8 cellular contexts compared by ENCODE assay signal in genomic region chr10:71319800-71320392, GRCh38. TPM values are rescaled to one million over a fixed set of nuclear protein-coding genes. Genes with fewer than 3 reads are reported as not detected.
DNase-seq lines count a peak whose midpoint lies in the region; ATAC-seq and TF ChIP-seq lines count a peak whose summit lies in the region.

No MANE protein-coding gene starts in this region.

- in situ Hi-C loops in gastrocnemius medialis (cut with MboI; ENCODE audit: low sequenced_read_pairs in 4 of 4), result loop anchor here (10.0 to 25.0 kb wide), 6 partner anchors 242 to 495 kb away; no protein-coding TSS in a partner anchor

- H3K4me2 ChIP-seq in fibroblast of lung (ENCODE audit: extremely low read depth, insufficient read depth, low read length), result peak overlapping the region; percentile 99

- intact Hi-C loops in gastrocnemius medialis (cut with DNase I; ENCODE audit: low total_unique reads), result loop anchor here (1.0 to 5.0 kb wide), 5 partner anchors 57 to 577 kb away; partner anchors contain the start of gene VSIR

- H3K27me3 ChIP-seq in Peyer's patch (no peaks in the 10 kb centered on the region), fibroblast of lung (ENCODE audit: control insufficient read depth, insufficient read depth, low read length) (no peaks in the 10 kb centered on the region), gastrocnemius medialis (no peaks in the 10 kb centered on the region)

- no peak for TF ChIP-seq POLR2A in Peyer's patch (IDR thresholded peaks at IDR 0.05)
- TF ChIP-seq POLR2A in gastrocnemius medialis (IDR thresholded peaks at IDR 0.05), result no peak

- H3K36me3 ChIP-seq in Peyer's patch, result no peaks in the 10 kb centered on the region
- H3K36me3 ChIP-seq in fibroblast of lung (ENCODE audit: control insufficient read depth, insufficient read depth, low read length), result no peaks in the 10 kb centered on the region
- peaks cover 0 to 5% of the 10 kb centered on the region in 2 donors for H3K36me3 ChIP-seq in gastrocnemius medialis

- no peak for TF ChIP-seq CTCF in Peyer's patch (IDR thresholded peaks at IDR 0.05)
- no peak for TF ChIP-seq CTCF in fibroblast of lung (conservative IDR thresholded peaks at IDR 0.05 in 1 of 2, IDR thresholded peaks at IDR 0.05 in 1 of 2; ENCODE audit: low read depth in 1 of 2, low read length in 2 of 2)
- no peak for TF ChIP-seq CTCF in gastrocnemius medialis (IDR thresholded peaks at IDR 0.05 in 4 of 5, conservative IDR thresholded peaks at IDR 0.05 in 1 of 5)

- no peaks in the 10 kb centered on the region for H4K20me1 ChIP-seq in fibroblast of lung (ENCODE audit: control insufficient read depth, extremely low read depth, insufficient read depth, low read length)

- ATAC-seq in GM19438 (IDR thresholded peaks at IDR 0.05; ENCODE audit: low read depth, unreplicated experiment), result peak; percentile 9
- ATAC-seq in gastrocnemius medialis, result no peak
- ATAC-seq in GM21723 (IDR thresholded peaks at IDR 0.05; ENCODE audit: unreplicated experiment), result no peak
- no peak for ATAC-seq in GM18861 (IDR thresholded peaks at IDR 0.05; ENCODE audit: unreplicated experiment)

- H3K79me2 ChIP-seq in fibroblast of lung (ENCODE audit: control insufficient read depth, insufficient read depth, low read length), result no peaks in the 10 kb centered on the region

- H3K4me1 ChIP-seq in Peyer's patch, result peaks cover 0 to 12% (median 4%) of the 10 kb centered on the region in 4 donors
- no peaks in the 10 kb centered on the region for H3K4me1 ChIP-seq in fibroblast of lung (ENCODE audit: control insufficient read depth, extremely low read depth, insufficient read depth, low read length)
- H3K4me1 ChIP-seq in gastrocnemius medialis, result peaks cover 0 to 9% of the 10 kb centered on the region in 2 donors

- H2AFZ ChIP-seq in fibroblast of lung (ENCODE audit: low read length), result peak overlapping the region; percentile 95

- H3K9me3 ChIP-seq in Peyer's patch, result no peaks in the 10 kb centered on the region
- H3K9me3 ChIP-seq in fibroblast of lung (ENCODE audit: control insufficient read depth, insufficient read depth, low read depth, low read length), result no peaks in the 10 kb centered on the region
- no peaks in the 10 kb centered on the region for H3K9me3 ChIP-seq in gastrocnemius medialis

- no peak overlapping the region for H3K9ac ChIP-seq in fibroblast of lung (ENCODE audit: insufficient read depth, low read length)

- H3K27ac ChIP-seq in Peyer's patch, result peak overlapping the region; percentile 63 to 89 (median 76)
- no peak overlapping the region for H3K27ac ChIP-seq in fibroblast of lung (ENCODE audit: insufficient read depth, low read length)
- peak overlapping the region in 3 of 4 donors; percentile 73 to 76 (median 73) for H3K27ac ChIP-seq in gastrocnemius medialis

- H3K4me3 ChIP-seq in Peyer's patch (peak overlapping the region; percentile 68 to 85 (median 77)), fibroblast of lung (replicated peaks in 1 of 4; ENCODE audit: control extremely low read depth in 1 of 4, insufficient read depth in 1 of 4, low read depth in 3 of 4, low read length in 4 of 4) (peak overlapping the region; percentile 55 to 77 (median 72)), gastrocnemius medialis (peak overlapping the region; percentile 64 to 83 (median 68))

- DNase-seq in Peyer's patch (no peak), fibroblast of lung (ENCODE audit: low read depth in 2 of 2) (no peak), gastrocnemius medialis (no peak), SKM-1 treated with dmso at 0.1 percent for 144 hours (lab: John Stamatoyannopoulos, UW; ENCODE audit: unreplicated experiment) (no peak)
- DNase-seq in activated CD4-positive, CD25-positive, alpha-beta regulatory T cell (lab: John Stamatoyannopoulos, UW), result no peak

RNA-seq across cellular contexts. Expression of gene SLC29A3, which starts 0.8 kb away (rescaled TPM):
- total RNA-seq in Peyer's patch (1 to 10 TPM in 3 of 4 donors, not detected in 1; 1.9 to 4.4 (median 2.8) TPM), fibroblast of lung (2.1 and 2.3 TPM in 2 replicates), gastrocnemius medialis (1 to 10 TPM in 3 of 4 donors, under 1 TPM in 1; 0.36 to 2.8 (median 2.0) TPM)
- 0.89 and 0.90 TPM in 2 replicates for polyA plus RNA-seq in fibroblast of lung
- polyA plus RNA-seq in fibroblast of lung (2012), result 2.4 and 2.7 TPM in 2 replicates
- polyA minus RNA-seq in fibroblast of lung (ENCODE audit: low replicate concordance), result 6.7 and 7.2 TPM in 2 replicates
